Comparison of ENCODE assay signal across 29 cellular contexts in genomic region chr5:172095368-172095960, GRCh38.
DNase-seq lines count a peak whose midpoint lies in the region; ATAC-seq and TF ChIP-seq lines count a peak whose summit lies in the region.
"Had no signal": no experiment of that assay in that cellular context is flagged by ENCODE, and none has a peak within 500 bp of the region (broad histone marks: within the 10 kb centered on the region; RNA-seq: fewer than 3 reads in every experiment).

No MANE protein-coding gene starts in this region.

- peaks cover 22% of the 10 kb centered on the region for H3K4me1 ChIP-seq in left ventricle myocardium inferior
- H3K4me1 ChIP-seq in spleen: peaks cover 0 to 18% (median 5%) of the 10 kb centered on the region in 6 donors
- H3K4me1 ChIP-seq: adrenal gland, thyroid gland had no signal

- peaks cover 91% of the 10 kb centered on the region for H3K36me3 Mint-ChIP-seq in activated T-helper 17 cell treated with anti-CD3 and anti-CD28 coated beads, Interleukin-2, amount 50 U/mL, for 72 hours (ENCODE audit: low read depth)

- H3K27me3 Mint-ChIP-seq in activated T-helper 17 cell treated with anti-CD3 and anti-CD28 coated beads, Interleukin-2, amount 50 U/mL, for 72 hours: no peaks in the 10 kb centered on the region
- H3K27me3 Mint-ChIP-seq: CD4-positive, alpha-beta memory T cell; progenitor cell of endocrine pancreas had no signal

- no peak overlapping the region for H3K4me3 Mint-ChIP-seq in activated T-helper 17 cell treated with anti-CD3 and anti-CD28 coated beads, Interleukin-2, amount 50 U/mL, for 72 hours
- H3K4me3 Mint-ChIP-seq: CD4-positive, alpha-beta memory T cell; nephron progenitor cell had no signal

- ATAC-seq in activated T-helper 17 cell treated with anti-CD3 and anti-CD28 coated beads, Interleukin-2, amount 50 U/mL, for 72 hours (replicated peaks): no peak
- ATAC-seq: GM12878 had no signal

- no peak for TF ChIP-seq POLR2A in spleen (IDR thresholded peaks at IDR 0.05)

- H3K9me3 ChIP-seq in left ventricle myocardium inferior (replicated peaks): no peaks in the 10 kb centered on the region
- H3K9me3 ChIP-seq in spleen: no peaks in the 10 kb centered on the region
- H3K9me3 ChIP-seq: adrenal gland, esophagus muscularis mucosa, thyroid gland had no signal

- H3K27ac ChIP-seq in left ventricle myocardium inferior (replicated peaks) (peak overlapping the region; percentile 0), spleen (peak overlapping the region in 6 of 8 donors; percentile 33 to 64 (median 50))
- H3K27ac ChIP-seq: esophagus muscularis mucosa, thyroid gland, VCaP had no signal

- peaks cover 25% of the 10 kb centered on the region for H3K36me3 ChIP-seq in left ventricle myocardium inferior
- peaks cover 5 to 99% (median 68%) of the 10 kb centered on the region in 6 donors for H3K36me3 ChIP-seq in spleen
- H3K36me3 ChIP-seq: thyroid gland had no signal

- 89 to 96% (median 90%) methylated on average over 7 to 11 of the region's 11 CpGs for WGBS in spleen, 5 donors

- TF ChIP-seq CTCF in left ventricle myocardium inferior (IDR thresholded peaks at IDR 0.05; ENCODE audit: borderline replicate concordance) (no peak), spleen (IDR thresholded peaks at IDR 0.05 in 8 of 11, conservative IDR thresholded peaks at IDR 0.05 in 3 of 11) (no peak)

- H3K9me3 Mint-ChIP-seq in activated T-helper 17 cell treated with anti-CD3 and anti-CD28 coated beads, Interleukin-2, amount 50 U/mL, for 72 hours: no peaks in the 10 kb centered on the region
- H3K9me3 Mint-ChIP-seq: nephron progenitor cell had no signal

- intact Hi-C loops in left ventricle myocardium inferior (cut with micrococcal nuclease): no loop called here
- intact Hi-C loops in cardiac septum (cut with DNase I): no loop called here
- intact Hi-C loops in spleen (cut with DNase I; ENCODE audit: low total_unique reads): no loop called here

- H3K27ac Mint-ChIP-seq in activated T-helper 17 cell treated with anti-CD3 and anti-CD28 coated beads, Interleukin-2, amount 50 U/mL, for 72 hours: peak overlapping the region; percentile 58
- H3K27ac Mint-ChIP-seq: progenitor cell of endocrine pancreas had no signal

- H3K4me1 Mint-ChIP-seq in activated T-helper 17 cell treated with anti-CD3 and anti-CD28 coated beads, Interleukin-2, amount 50 U/mL, for 72 hours: peaks cover 14% of the 10 kb centered on the region

- no peak for DNase-seq in left ventricle myocardium inferior
- DNase-seq in cardiac septum (ENCODE audit: low spot score): no peak
- peak; percentile 28 for DNase-seq in fibroblast of peridontal ligament (ENCODE audit: extremely low read depth)
- DNase-seq in spleen: no peak
- no peak for DNase-seq in amniotic stem cell (lab: John Stamatoyannopoulos, UW)
- DNase-seq in HCEC 1CT: no peak
- no peak for DNase-seq in COR-L47 (lab: John Stamatoyannopoulos, UW)
- DNase-seq: activated CD4-positive, alpha-beta T cell treated with anti-CD3 and anti-CD28 coated beads, Interleukin-2, amount 50 U/mL, for 48 hours; activated T-cell treated with anti-CD3 and anti-CD28 coated beads, Interleukin-2, amount 50 U/mL, for 48 hours; adrenal gland; CD4-positive, alpha-beta memory T cell; central memory CD4-positive, alpha-beta T cell; DMS53; effector CD4-positive, alpha-beta T cell; GF-D8; GOT3; KBM-7; mesendoderm; NCI-H1694; stimulated activated CD4-positive, alpha-beta T cell treated with anti-CD3 and anti-CD28 coated beads, Interleukin-2, amount 100 ng/mL, for 24 hours; stimulated activated naive CD4-positive, alpha-beta T cell treated with Interleukin-2 at 50 U/mL for 16 hours; T-helper 2 cell; thyroid gland had no signal

- H3K4me3 ChIP-seq in left ventricle myocardium inferior (no peak overlapping the region), spleen (no peak overlapping the region)
- H3K4me3 ChIP-seq: adrenal gland, esophagus muscularis mucosa, GM12878, thyroid gland had no signal

- H3K27me3 ChIP-seq in left ventricle myocardium inferior (ENCODE audit: low read depth) (no peaks in the 10 kb centered on the region), spleen (replicated peaks in 1 of 7) (no peaks in the 10 kb centered on the region)
- H3K27me3 ChIP-seq: adrenal gland, esophagus muscularis mucosa, thyroid gland had no signal
